ENCODE assay signal across 9 cellular contexts in the genomic region with DNA sequence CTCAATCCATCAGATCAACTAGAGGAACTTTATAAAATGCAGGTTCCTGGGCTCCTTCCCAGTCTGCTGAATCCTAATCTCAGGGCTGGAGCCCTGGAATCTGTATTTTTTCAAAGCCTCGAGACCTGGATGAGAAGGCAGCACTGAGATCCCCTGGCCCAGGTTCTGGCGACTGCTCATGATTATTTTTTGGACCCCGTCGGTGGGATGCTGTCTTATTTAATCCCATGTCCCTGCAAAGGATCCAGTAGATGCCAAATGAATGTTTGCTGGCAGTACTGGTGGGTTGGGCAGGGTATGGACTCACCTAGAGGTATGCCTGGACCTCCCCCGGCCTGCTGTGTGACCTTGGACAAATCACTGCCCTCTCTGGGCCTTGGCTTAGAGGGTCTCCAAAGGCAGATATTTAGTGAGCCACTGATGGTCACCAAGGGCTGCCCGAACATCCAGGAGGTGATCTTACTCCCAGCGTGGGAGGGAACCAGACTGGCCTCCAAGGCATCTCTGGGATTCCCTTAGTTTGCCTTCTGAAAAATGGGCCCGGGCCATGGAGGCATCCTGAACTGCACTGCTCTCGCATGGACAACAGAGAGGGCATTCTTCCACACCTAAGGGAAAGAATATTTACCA.
DNase-seq lines count a peak whose midpoint lies in the region; TF ChIP-seq lines count a peak whose summit lies in the region.
"Had no signal": no experiment of that assay in that cellular context is flagged by ENCODE, and none has a peak within 500 bp of the region (broad histone marks: within the 10 kb centered on the region; RNA-seq: fewer than 3 reads in every experiment).

No MANE protein-coding gene starts in this region.

- intact Hi-C loops in esophagus muscularis mucosa (cut with DNase I) = no loop called here
- intact Hi-C loops in transverse colon (cut with DNase I; ENCODE audit: low total_unique reads) = no loop called here

- H3K4me3 ChIP-seq in SU-DHL-6 (ENCODE audit: insufficient read depth, low read length, poor library complexity, severe bottlenecking) = no peak overlapping the region
- H3K4me3 ChIP-seq in esophagus muscularis mucosa = no peak overlapping the region
- H3K4me3 ChIP-seq in transverse colon = no peak overlapping the region
- no peak overlapping the region for H3K4me3 ChIP-seq in BE2C (ENCODE audit: low read depth, low read length)
- H3K4me3 ChIP-seq: sigmoid colon had no signal

- H4K20me1 ChIP-seq in SU-DHL-6 (ENCODE audit: low read depth, low read length) = no peaks in the 10 kb centered on the region

- peaks cover 7 to 16% (median 14%) of the 10 kb centered on the region in 4 donors for H3K4me1 ChIP-seq in esophagus muscularis mucosa
- H3K4me1 ChIP-seq in transverse colon = peaks cover 0 to 17% (median 7%) of the 10 kb centered on the region in 4 donors
- H3K4me1 ChIP-seq in BE2C = no peaks in the 10 kb centered on the region

- no peak overlapping the region for H2AFZ ChIP-seq in SU-DHL-6 (ENCODE audit: low read depth, low read length, severe bottlenecking)

- H3F3A ChIP-seq in SU-DHL-6 (ENCODE audit: insufficient read depth) = peaks cover 15% of the 10 kb centered on the region

- peaks cover 97% of the 10 kb centered on the region for H3K4me1 Mint-ChIP-seq in activated naive CD4-positive, alpha-beta T cell treated with anti-CD3 and anti-CD28 coated beads, Interleukin-2, amount 10 ng/mL, durations not matched to agents 7 days and 5 days

- H3K36me3 ChIP-seq in SU-DHL-6 (ENCODE audit: low read length) = no peaks in the 10 kb centered on the region
- no peaks in the 10 kb centered on the region for H3K36me3 ChIP-seq in esophagus muscularis mucosa
- H3K36me3 ChIP-seq in transverse colon = no peaks in the 10 kb centered on the region
- no peaks in the 10 kb centered on the region for H3K36me3 ChIP-seq in BE2C
- H3K36me3 ChIP-seq: sigmoid colon had no signal

- no peak for DNase-seq in activated naive CD4-positive, alpha-beta T cell treated with anti-CD3 and anti-CD28 coated beads, Interleukin-2, amount 10 ng/mL, durations not matched to agents 7 days and 5 days
- DNase-seq in activated naive CD4-positive, alpha-beta T cell (lab: John Stamatoyannopoulos, UW) = no peak
- no peak for DNase-seq in esophagus muscularis mucosa (ENCODE audit: extremely low spot score)
- DNase-seq in transverse colon = no peak
- DNase-seq in NCI-H2081 (lab: John Stamatoyannopoulos, UW) = no peak
- no peak for DNase-seq in BE2C
- no peak for DNase-seq in HK-2 (ENCODE audit: unreplicated experiment)

- CTCF ChIA-PET in activated naive CD4-positive, alpha-beta T cell treated with anti-CD3 and anti-CD28 coated beads, Interleukin-2, amount 10 ng/mL, durations not matched to agents 7 days and 5 days (lab: Charles Lee) = interaction anchor here (1.1 to 3.1 kb wide), 5 partner anchors 13 to 57 kb away, joined by 3 to 45 read pairs (median 3); no protein-coding TSS in a partner anchor

- TF ChIP-seq POLR2A in esophagus muscularis mucosa (IDR thresholded peaks at IDR 0.05; ENCODE audit: low read depth) = no peak
- TF ChIP-seq POLR2A in transverse colon (IDR thresholded peaks at IDR 0.05) = no peak

- no peaks in the 10 kb centered on the region for H3K36me3 Mint-ChIP-seq in activated naive CD4-positive, alpha-beta T cell treated with anti-CD3 and anti-CD28 coated beads, Interleukin-2, amount 10 ng/mL, durations not matched to agents 7 days and 5 days

- H3K27ac Mint-ChIP-seq in activated naive CD4-positive, alpha-beta T cell treated with anti-CD3 and anti-CD28 coated beads, Interleukin-2, amount 10 ng/mL, durations not matched to agents 7 days and 5 days = peak overlapping the region; percentile 99

- H3K9me3 ChIP-seq in SU-DHL-6 (ENCODE audit: insufficient read depth, low read length) (no peaks in the 10 kb centered on the region), esophagus muscularis mucosa (no peaks in the 10 kb centered on the region), transverse colon (no peaks in the 10 kb centered on the region), BE2C (no peaks in the 10 kb centered on the region)
- H3K9me3 ChIP-seq: sigmoid colon had no signal

- no peaks in the 10 kb centered on the region for H3K79me2 ChIP-seq in SU-DHL-6 (ENCODE audit: insufficient read depth, low read length)

- no peaks in the 10 kb centered on the region for H3K27me3 Mint-ChIP-seq in activated naive CD4-positive, alpha-beta T cell treated with anti-CD3 and anti-CD28 coated beads, Interleukin-2, amount 10 ng/mL, durations not matched to agents 7 days and 5 days

- H3K27me3 ChIP-seq in SU-DHL-6 (ENCODE audit: low read length) (no peaks in the 10 kb centered on the region), esophagus muscularis mucosa (no peaks in the 10 kb centered on the region), transverse colon (no peaks in the 10 kb centered on the region), BE2C (no peaks in the 10 kb centered on the region)
- H3K27me3 ChIP-seq: sigmoid colon had no signal

- no peak overlapping the region for H3K4me3 Mint-ChIP-seq in activated naive CD4-positive, alpha-beta T cell treated with anti-CD3 and anti-CD28 coated beads, Interleukin-2, amount 10 ng/mL, durations not matched to agents 7 days and 5 days

- peak overlapping the region; percentile 69 for H3K4me2 ChIP-seq in SU-DHL-6 (ENCODE audit: low read depth, low read length, poor library complexity, severe bottlenecking)

- in situ Hi-C loops in transverse colon (cut with MboI; ENCODE audit: low pct_ligation_motif_present in 1 of 4, low pct_unique_long_range_greater_than_20kb in 1 of 4, low sequenced_read_pairs in 3 of 4) = no loop called here

- TF ChIP-seq CTCF in SU-DHL-6 (IDR thresholded peaks at IDR 0.05; ENCODE audit: insufficient read depth, low read length, poor library complexity, severe bottlenecking) = no peak
- TF ChIP-seq CTCF in esophagus muscularis mucosa (IDR thresholded peaks at IDR 0.05) = no peak
- TF ChIP-seq CTCF in transverse colon (IDR thresholded peaks at IDR 0.05) = no peak
- no peak for TF ChIP-seq CTCF in BE2C (IDR thresholded peaks at IDR 0.05; ENCODE audit: low read depth, low read length)

- H3K27ac ChIP-seq in SU-DHL-6 (ENCODE audit: low read depth, low read length) = peak overlapping the region; percentile 96
- peak overlapping the region in 3 of 4 donors; percentile 41 to 68 (median 60) for H3K27ac ChIP-seq in esophagus muscularis mucosa (replicated peaks in 1 of 4)
- peak overlapping the region; percentile 67 to 85 (median 78) for H3K27ac ChIP-seq in transverse colon

- WGBS in esophagus muscularis mucosa = 77% methylated on average over 5 of the region's 9 CpGs
- 60 to 79% methylated on average over 1 to 9 of the region's 9 CpGs for WGBS in transverse colon (ENCODE audit: low coverage in 1 of 2), 2 donors

- H3K9ac ChIP-seq in SU-DHL-6 (ENCODE audit: low read length) = peak overlapping the region; percentile 34

- no peaks in the 10 kb centered on the region for H3K9me2 ChIP-seq in SU-DHL-6 (replicated peaks; ENCODE audit: insufficient read depth, low read length)

- no peaks in the 10 kb centered on the region for H3K9me3 Mint-ChIP-seq in activated naive CD4-positive, alpha-beta T cell treated with anti-CD3 and anti-CD28 coated beads, Interleukin-2, amount 10 ng/mL, durations not matched to agents 7 days and 5 days

- TF ChIP-seq EP300 in esophagus muscularis mucosa (IDR thresholded peaks at IDR 0.05) = no peak
- no peak for TF ChIP-seq EP300 in transverse colon (IDR thresholded peaks at IDR 0.05; ENCODE audit: low read depth)
